1 cellular context compared by ENCODE assay signal in the genomic region with DNA sequence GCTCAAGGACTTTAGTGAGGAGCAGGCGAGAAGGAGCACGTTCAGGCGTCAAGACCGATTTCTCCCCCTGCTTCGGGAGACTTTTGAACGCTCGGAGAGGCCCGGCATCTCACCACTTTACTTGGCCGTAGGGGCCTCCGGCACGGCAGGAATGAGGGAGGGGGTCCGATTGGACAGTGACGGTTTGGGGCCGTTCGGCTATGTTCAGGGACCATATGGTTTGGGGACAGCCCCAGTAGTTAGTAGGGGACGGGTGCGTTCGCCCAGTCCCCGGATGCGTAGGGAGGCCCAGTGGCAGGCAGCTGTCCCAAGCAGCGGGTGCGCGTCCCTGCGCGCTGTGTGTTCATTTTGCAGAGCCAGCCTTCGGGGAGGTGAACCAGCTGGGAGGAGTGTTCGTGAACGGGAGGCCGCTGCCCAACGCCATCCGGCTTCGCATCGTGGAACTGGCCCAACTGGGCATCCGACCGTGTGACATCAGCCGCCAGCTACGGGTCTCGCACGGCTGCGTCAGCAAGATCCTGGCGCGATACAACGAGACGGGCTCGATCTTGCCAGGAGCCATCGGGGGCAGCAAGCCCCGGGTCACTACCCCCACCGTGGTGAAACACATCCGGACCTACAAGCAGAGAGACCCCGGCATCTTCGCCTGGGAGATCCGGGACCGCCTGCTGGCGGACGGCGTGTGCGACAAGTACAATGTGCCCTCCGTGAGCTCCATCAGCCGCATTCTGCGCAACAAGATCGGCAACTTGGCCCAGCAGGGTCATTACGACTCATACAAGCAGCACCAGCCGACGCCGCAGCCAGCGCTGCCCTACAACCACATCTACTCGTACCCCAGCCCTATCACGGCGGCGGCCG.
A peak's percentile ranks its signal among the peaks of the same experiment; 100 is the strongest.
TF ChIP-seq lines count a peak whose summit lies in the region.

No MANE protein-coding gene starts in this region.

TF ChIP-seq in H1, 55 proteins besides CTCF, POLR2A, EP300 and RAD21 (continued from another document):
- TF ChIP-seq RNF2 (IDR thresholded peaks at IDR 0.05; ENCODE audit: borderline replicate concordance, low read depth, low read length, missing control alignments, poor library complexity, severe bottlenecking) (peak; percentile 99), EZH2 (IDR thresholded peaks at IDR 0.05; ENCODE audit: low read depth, low read length, severe bottlenecking) (peak; percentile 95), TEAD4 (IDR thresholded peaks at IDR 0.05; ENCODE audit: low read depth, low read length) (no peak), SAP30 (IDR thresholded peaks at IDR 0.05; ENCODE audit: insufficient read depth, insufficient replicate concordance, low read length) (peak; percentile 25), CTBP2 (IDR thresholded peaks at IDR 0.05; ENCODE audit: borderline replicate concordance, insufficient read depth, insufficient read length, low read length) (no peak), ZNF274 (IDR thresholded peaks at IDR 0.05; ENCODE audit: borderline replicate concordance, extremely low read depth, low read length) (no peak), E2F6 (IDR thresholded peaks at IDR 0.05) (no peak)
TF ChIP-seq in H1: peak in this region for 5.
